In the genomic region with DNA sequence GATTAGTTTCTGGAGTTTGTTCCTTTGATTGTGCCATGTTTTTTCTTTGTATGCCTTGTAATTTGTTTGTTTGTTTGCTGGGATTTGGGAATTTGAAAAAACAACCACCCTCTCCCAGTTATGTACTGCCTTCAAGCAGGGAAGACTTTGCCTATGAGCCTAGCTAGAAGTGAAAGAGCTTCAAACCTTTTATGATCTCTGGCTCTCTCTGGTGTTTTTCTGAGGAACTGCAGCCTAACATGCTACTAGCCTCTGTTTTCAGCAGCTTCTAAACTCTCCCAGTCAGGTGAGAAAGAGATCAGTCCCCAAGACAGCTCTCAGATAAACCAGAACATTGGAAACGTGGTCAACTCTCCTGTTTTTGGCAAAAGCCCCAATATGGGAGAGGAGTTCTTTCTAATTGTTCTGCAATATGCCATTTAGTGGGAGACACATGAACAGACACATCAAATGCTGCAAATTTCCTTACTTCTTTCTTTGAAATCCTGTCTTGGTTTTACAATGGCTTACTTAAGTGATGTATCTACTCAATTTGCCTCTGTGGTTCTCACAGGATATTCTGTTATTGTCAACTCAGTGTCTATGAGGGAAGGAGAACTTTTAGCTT, we compare ENCODE assay signal across 8 cellular contexts. TPM values are rescaled to one million over a fixed set of nuclear protein-coding genes. Genes with fewer than 3 reads are reported as not detected.
DNase-seq lines count a peak whose midpoint lies in the region; ATAC-seq and TF ChIP-seq lines count a peak whose summit lies in the region.

No MANE protein-coding gene starts in this region.

- TF ChIP-seq CTCF in natural killer cell (IDR thresholded peaks at IDR 0.05) (peak; percentile 82), type B pancreatic cell (conservative IDR thresholded peaks at IDR 0.05) (peak; percentile 82)

- H3K4me3 Mint-ChIP-seq in natural killer cell: no peak overlapping the region
- H3K4me3 Mint-ChIP-seq in type B pancreatic cell: no peak overlapping the region

- no peak for TF ChIP-seq POLR2A in erythroblast (IDR thresholded peaks at IDR 0.05; ENCODE audit: low read length)

- intact Hi-C loops in natural killer cell (cut with micrococcal nuclease): loop anchor here (1.0 kb wide), 3 partner anchors 38 to 149 kb away; no protein-coding TSS in a partner anchor

- peak; percentile 81 for DNase-seq in DMS114 treated with DMSO at 0.1 percent for 48 hours (lab: John Stamatoyannopoulos, UW; ENCODE audit: unreplicated experiment)
- peak; percentile 35 to 79 for DNase-seq in NCI-H524 (lab: John Stamatoyannopoulos, UW)
- DNase-seq in activated CD4-positive, alpha-beta T cell treated with anti-CD3 and anti-CD28 coated beads, Interleukin-2, amount 50 U/mL, for 1 hour: peak; percentile 48
- DNase-seq in erythroblast (lab: John Stamatoyannopoulos, UW): peak; percentile 50 to 66
- peak; percentile 19 for DNase-seq in natural killer cell
- DNase-seq in type B pancreatic cell (ENCODE audit: extremely low spot score, unreplicated experiment): no peak

- H3K27ac Mint-ChIP-seq in natural killer cell: no peak overlapping the region
- H3K27ac Mint-ChIP-seq in type B pancreatic cell: no peak overlapping the region

- no peaks in the 10 kb centered on the region for H3K36me3 Mint-ChIP-seq in natural killer cell
- peaks cover 10% of the 10 kb centered on the region for H3K36me3 Mint-ChIP-seq in type B pancreatic cell

- H3K4me1 Mint-ChIP-seq in natural killer cell (no peaks in the 10 kb centered on the region), type B pancreatic cell (ENCODE audit: unreplicated experiment) (no peaks in the 10 kb centered on the region)

- H3K27me3 Mint-ChIP-seq in natural killer cell (ENCODE audit: low read depth in 2 of 2) (peaks cover 9 to 47% of the 10 kb centered on the region in 2 donors), type B pancreatic cell (no peaks in the 10 kb centered on the region)

- ATAC-seq in GM19455 (IDR thresholded peaks at IDR 0.05; ENCODE audit: unreplicated experiment): peak; percentile 99
- peak; percentile 96 for ATAC-seq in HG03469 (IDR thresholded peaks at IDR 0.05; ENCODE audit: unreplicated experiment)
- peak; percentile 78 to 94 (median 89) for ATAC-seq in natural killer cell

- H3K9me3 Mint-ChIP-seq in natural killer cell: no peaks in the 10 kb centered on the region
- peaks cover 7% of the 10 kb centered on the region for H3K9me3 Mint-ChIP-seq in type B pancreatic cell

RNA-seq across cellular contexts. Expression of gene SERINC1, which starts 58.9 kb away (rescaled TPM):
- 100 to 1,000 TPM; 124 to 131 (median 128) TPM for total RNA-seq in natural killer cell
- 82.8 and 101 TPM in 2 replicates for total RNA-seq in type B pancreatic cell (ENCODE audit: low replicate concordance)
